ENCODE assay signal across 8 cellular contexts in the genomic region with DNA sequence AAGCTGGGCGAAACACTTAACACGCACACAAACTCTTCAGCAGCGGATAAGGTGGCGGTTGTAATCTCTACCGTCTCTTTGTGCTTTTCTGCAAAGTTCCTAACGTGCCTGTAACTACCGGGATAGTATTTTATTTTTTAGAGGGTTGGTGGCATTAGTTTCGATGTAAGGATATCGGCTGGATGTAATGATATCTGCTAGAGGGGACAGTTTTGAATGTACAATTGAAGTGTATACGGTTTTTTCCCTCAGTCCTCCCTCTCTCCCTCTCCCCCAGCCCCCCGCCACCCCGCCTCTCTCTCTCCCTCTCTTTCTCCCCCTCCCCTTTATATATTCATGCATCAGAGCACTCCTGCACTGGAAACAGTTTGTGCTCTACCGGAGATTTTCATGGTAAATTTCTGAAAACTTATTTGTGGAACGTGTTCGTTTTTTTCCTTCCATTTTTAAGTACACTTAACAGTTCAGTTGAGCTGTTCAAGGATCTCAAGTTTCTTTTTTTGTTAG. TPM values are rescaled to one million over a fixed set of nuclear protein-coding genes. Genes with fewer than 3 reads are reported as not detected.
DNase-seq lines count a peak whose midpoint lies in the region; ATAC-seq and TF ChIP-seq lines count a peak whose summit lies in the region.

No MANE protein-coding gene starts in this region.

- H3K27ac ChIP-seq in body of pancreas = peak overlapping the region in 3 of 4 donors; percentile 70 to 75 (median 72)

- H3K4me3 Mint-ChIP-seq in natural killer cell treated with Interleukin-12 subunit alpha and Interleukin-12 subunit beta and Interleukin-15 and Interleukin-18, amount 100 ng/mL, for 72 hours = no peak overlapping the region

- POLR2A ChIA-PET in BJ (lab: Charles Lee) = interaction anchor here (0.5 to 1.0 kb wide), 2 partner anchors 7 to 62 kb away, joined by 3 to 5 read pairs; no protein-coding TSS in a partner anchor

- DNase-seq in BJ (ENCODE audit: low read depth) (no peak), MG63 (no peak), body of pancreas (peak in 1 of 4 donors; percentile 13), GM10266 (ENCODE audit: extremely low spot score) (no peak), DMS114 treated with DMSO at 0.1 percent for 48 hours (lab: John Stamatoyannopoulos, UW; ENCODE audit: unreplicated experiment) (no peak)
- DNase-seq in activated effector memory CD4-positive, alpha-beta T cell treated with Interleukin-2 at 50 U/mL for 16 hours = no peak
- no peak for DNase-seq in natural killer cell treated with Interleukin-12 subunit alpha and Interleukin-12 subunit beta and Interleukin-15 and Interleukin-18, amount 100 ng/mL, for 72 hours (ENCODE audit: low spot score)

- H3K9me3 ChIP-seq in MG63 (no peaks in the 10 kb centered on the region), body of pancreas (no peaks in the 10 kb centered on the region), mononuclear cell (ENCODE audit: low read depth, low read length) (no peaks in the 10 kb centered on the region)

- peaks cover 10 to 24% of the 10 kb centered on the region in 2 donors for H3K4me1 Mint-ChIP-seq in natural killer cell treated with Interleukin-12 subunit alpha and Interleukin-12 subunit beta and Interleukin-15 and Interleukin-18, amount 100 ng/mL, for 72 hours (ENCODE audit: low read depth in 2 of 2)

- CTCF ChIA-PET in BJ (lab: Yijun Ruan, JAX) = interaction anchor here (0.9 to 1.1 kb wide), 2 partner anchors 28 to 289 kb away, joined by 3 read pairs; no protein-coding TSS in a partner anchor

- ATAC-seq in body of pancreas = no peak
- no peak for ATAC-seq in natural killer cell treated with Interleukin-12 subunit alpha and Interleukin-12 subunit beta and Interleukin-15 and Interleukin-18, amount 100 ng/mL, for 72 hours

- H3K27ac Mint-ChIP-seq in natural killer cell treated with Interleukin-12 subunit alpha and Interleukin-12 subunit beta and Interleukin-15 and Interleukin-18, amount 100 ng/mL, for 72 hours = no peak overlapping the region

- H3K27me3 ChIP-seq in BJ (ENCODE audit: control insufficient read depth, insufficient read depth, low read length) (no peaks in the 10 kb centered on the region), MG63 (no peaks in the 10 kb centered on the region), body of pancreas (no peaks in the 10 kb centered on the region), mononuclear cell (ENCODE audit: insufficient read depth, low read length) (no peaks in the 10 kb centered on the region)

- no peaks in the 10 kb centered on the region for H3K27me3 Mint-ChIP-seq in natural killer cell treated with Interleukin-12 subunit alpha and Interleukin-12 subunit beta and Interleukin-15 and Interleukin-18, amount 100 ng/mL, for 72 hours

- WGBS in body of pancreas, 2 donors = 0 to 1% methylated on average over 15 of the region's 15 CpGs

- TF ChIP-seq CTCF in BJ (IDR thresholded peaks at IDR 0.05; ENCODE audit: insufficient read depth, low read depth, low read length) (no peak), body of pancreas (IDR thresholded peaks at IDR 0.05) (peak in 1 of 7 experiments; percentile 2), GM10266 (IDR thresholded peaks at IDR 0.05; ENCODE audit: control insufficient read depth, insufficient read depth, low read depth, missing control alignments) (no peak)

- no peaks in the 10 kb centered on the region for H3K36me3 ChIP-seq in BJ (ENCODE audit: control insufficient read depth, insufficient read depth, low read length)
- no peaks in the 10 kb centered on the region for H3K36me3 ChIP-seq in MG63
- no peaks in the 10 kb centered on the region for H3K36me3 ChIP-seq in body of pancreas (replicated peaks in 1 of 2; ENCODE audit: insufficient read depth in 1 of 2, low read depth in 2 of 2)

- intact Hi-C loops in body of pancreas (cut with DNase I) = no loop called here

- H3K4me3 ChIP-seq in BJ (ENCODE audit: low read depth, low read length) (peak overlapping the region; percentile 82), MG63 (peak overlapping the region; percentile 56), body of pancreas (peak overlapping the region; percentile 10 to 21), mononuclear cell (ENCODE audit: low read length) (peak overlapping the region; percentile 72)

- H3K36me3 Mint-ChIP-seq in natural killer cell treated with Interleukin-12 subunit alpha and Interleukin-12 subunit beta and Interleukin-15 and Interleukin-18, amount 100 ng/mL, for 72 hours = no peaks in the 10 kb centered on the region

- H3K4me1 ChIP-seq in body of pancreas = no peaks in the 10 kb centered on the region
- peaks cover 24% of the 10 kb centered on the region for H3K4me1 ChIP-seq in mononuclear cell (ENCODE audit: insufficient read depth, low read length)

- no peak for TF ChIP-seq POLR2A in body of pancreas (IDR thresholded peaks at IDR 0.05)

- no peaks in the 10 kb centered on the region for H3K9me3 Mint-ChIP-seq in natural killer cell treated with Interleukin-12 subunit alpha and Interleukin-12 subunit beta and Interleukin-15 and Interleukin-18, amount 100 ng/mL, for 72 hours

RNA-seq across cellular contexts. Expression of a gene that starts 1.6 kb away (rescaled TPM):
- polyA plus RNA-seq in BJ (2011; rRNA removed) = 9.1 and 11.2 TPM in 2 replicates
- polyA minus RNA-seq in BJ (2011; rRNA and poly(A)+ RNA removed) = 12.6 and 15.7 TPM in 2 replicates
- total RNA-seq in MG63 (2014; rRNA removed; shearing (Covaris generic); ENCODE audit: low replicate concordance) = 0.76 and 2.9 TPM in 2 replicates
- total RNA-seq in body of pancreas (1 to 10 TPM; 5.9 to 8.3 TPM), mononuclear cell (12.0 TPM)
- total RNA-seq in natural killer cell treated with Interleukin-12 subunit alpha and Interleukin-12 subunit beta and Interleukin-15 and Interleukin-18, amount 100 ng/mL, for 72 hours = 10 to 100 TPM; 15.5 to 16.7 TPM

Comparison
In these comparisons a context has a peak if more than half of its experiments do, and no peak if none do; other contexts are left out.
1. H3K4me3 ChIP-seq: peak in every context shown above with its lines; median percentile 82 in BJ; 72 in mononuclear cell; 56 in MG63; 16 in body of pancreas.